35 cellular contexts compared by ENCODE assay signal in genomic region chr2:9471212-9471611, GRCh38.
"Had no signal": no experiment of that assay in that cellular context is flagged by ENCODE, and none has a peak within 500 bp of the region (broad histone marks: within the 10 kb centered on the region; RNA-seq: fewer than 3 reads in every experiment).

No MANE protein-coding gene starts in this region.

- H3K9me3 Mint-ChIP-seq: activated B cell treated with CpG ODN at 0.5 μM for 24 hours; activated CD8-positive, alpha-beta T cell treated with anti-CD3 and anti-CD28 coated beads for 36 hours; activated naive CD4-positive, alpha-beta T cell treated with anti-CD3 and anti-CD28 coated beads, Interleukin-2, amount 10 ng/mL, durations not matched to agents 7 days and 5 days; activated naive CD8-positive, alpha-beta T cell treated with anti-CD3 and anti-CD28 coated beads, Interleukin-2, amount 10 ng/mL, durations not matched to agents 7 days and 5 days; activated T-cell treated with anti-CD3 and anti-CD28 coated beads, Interleukin-2, amount 50 U/mL, for 24 hours; activated T-cell treated with anti-CD3 and anti-CD28 coated beads, Interleukin-2, amount 50 U/mL, for 72 hours; brain; dendritic cell treated with granulocyte-macrophage colony-stimulating factor and Interleukin-4, amounts not matched to agents 40 ng/mL and 50 ng/mL, for 4 days; effector memory CD8-positive, alpha-beta T cell; T-cell; T-helper 1 cell treated with Interleukin-12 subunit alpha and Interleukin-12 subunit beta and Interleukin-4 antibody, amounts not matched to agents 30 μg/mL and 1 μg/mL, for 36 hours had no signal

- H3K9me3 ChIP-seq: ascending aorta, breast epithelium, esophagus squamous epithelium, gastroesophageal sphincter had no signal

- H3K27ac ChIP-seq: ascending aorta, breast epithelium, cardiac muscle cell, epithelial cell of prostate, WERI-Rb-1 had no signal

- H3K4me3 ChIP-seq: ascending aorta, breast epithelium, cardiac muscle cell, coronary artery, esophagus squamous epithelium, gastroesophageal sphincter had no signal

- H3K27ac Mint-ChIP-seq: activated B cell treated with CpG ODN at 0.5 μM for 24 hours; activated CD8-positive, alpha-beta T cell treated with anti-CD3 and anti-CD28 coated beads for 36 hours; activated naive CD4-positive, alpha-beta T cell treated with anti-CD3 and anti-CD28 coated beads, Interleukin-2, amount 10 ng/mL, durations not matched to agents 7 days and 5 days; activated naive CD8-positive, alpha-beta T cell treated with anti-CD3 and anti-CD28 coated beads, Interleukin-2, amount 10 ng/mL, durations not matched to agents 7 days and 5 days; activated T-cell treated with anti-CD3 and anti-CD28 coated beads, Interleukin-2, amount 50 U/mL, for 24 hours; activated T-cell treated with anti-CD3 and anti-CD28 coated beads, Interleukin-2, amount 50 U/mL, for 72 hours; dendritic cell treated with granulocyte-macrophage colony-stimulating factor and Interleukin-4, amounts not matched to agents 40 ng/mL and 50 ng/mL, for 4 days; effector memory CD8-positive, alpha-beta T cell; T-cell; T-helper 1 cell treated with Interleukin-12 subunit alpha and Interleukin-12 subunit beta and Interleukin-4 antibody, amounts not matched to agents 30 μg/mL and 1 μg/mL, for 36 hours; T-helper 2 cell treated with Interferon-gamma antibody and Interleukin-4, amounts not matched to agents 5 μg/mL and 100 μg/mL, for 36 hours had no signal

- H3K4me3 Mint-ChIP-seq: activated B cell treated with CpG ODN at 0.5 μM for 24 hours; activated CD8-positive, alpha-beta T cell treated with anti-CD3 and anti-CD28 coated beads for 36 hours; activated naive CD4-positive, alpha-beta T cell treated with anti-CD3 and anti-CD28 coated beads, Interleukin-2, amount 10 ng/mL, durations not matched to agents 7 days and 5 days; activated naive CD8-positive, alpha-beta T cell treated with anti-CD3 and anti-CD28 coated beads, Interleukin-2, amount 10 ng/mL, durations not matched to agents 7 days and 5 days; activated T-cell treated with anti-CD3 and anti-CD28 coated beads, Interleukin-2, amount 50 U/mL, for 24 hours; activated T-cell treated with anti-CD3 and anti-CD28 coated beads, Interleukin-2, amount 50 U/mL, for 72 hours; brain; dendritic cell treated with granulocyte-macrophage colony-stimulating factor and Interleukin-4, amounts not matched to agents 40 ng/mL and 50 ng/mL, for 4 days; effector memory CD8-positive, alpha-beta T cell; T-cell; T-helper 1 cell treated with Interleukin-12 subunit alpha and Interleukin-12 subunit beta and Interleukin-4 antibody, amounts not matched to agents 30 μg/mL and 1 μg/mL, for 36 hours; T-helper 2 cell treated with Interferon-gamma antibody and Interleukin-4, amounts not matched to agents 5 μg/mL and 100 μg/mL, for 36 hours had no signal

- H3K27me3 ChIP-seq: ascending aorta, breast epithelium, cardiac muscle cell, esophagus squamous epithelium, gastroesophageal sphincter had no signal

- ATAC-seq: activated CD4-positive, CD25-positive, alpha-beta regulatory T cell treated with anti-CD3 and anti-CD28 coated beads, Interleukin-2, amount 50 U/mL, for 24 hours; activated CD8-positive, alpha-beta T cell treated with anti-CD3 and anti-CD28 coated beads for 36 hours; activated naive CD4-positive, alpha-beta T cell treated with anti-CD3 and anti-CD28 coated beads, Interleukin-2, amount 50 U/mL, for 72 hours; activated T-cell treated with anti-CD3 and anti-CD28 coated beads, Interleukin-2, amount 50 U/mL, for 72 hours; effector memory CD8-positive, alpha-beta T cell; gastroesophageal sphincter; T-cell had no signal

- H3K27me3 Mint-ChIP-seq: activated B cell treated with CpG ODN at 0.5 μM for 24 hours; activated CD8-positive, alpha-beta T cell treated with anti-CD3 and anti-CD28 coated beads for 36 hours; activated naive CD4-positive, alpha-beta T cell treated with anti-CD3 and anti-CD28 coated beads, Interleukin-2, amount 10 ng/mL, durations not matched to agents 7 days and 5 days; activated naive CD8-positive, alpha-beta T cell treated with anti-CD3 and anti-CD28 coated beads, Interleukin-2, amount 10 ng/mL, durations not matched to agents 7 days and 5 days; activated T-cell treated with anti-CD3 and anti-CD28 coated beads, Interleukin-2, amount 50 U/mL, for 24 hours; dendritic cell treated with granulocyte-macrophage colony-stimulating factor and Interleukin-4, amounts not matched to agents 40 ng/mL and 50 ng/mL, for 4 days; effector memory CD8-positive, alpha-beta T cell; T-cell had no signal

- DNase-seq: activated B cell treated with CpG ODN at 0.5 μM for 24 hours; activated CD4-positive, alpha-beta T cell treated with anti-CD3 and anti-CD28 coated beads for 48 hours; activated CD4-positive, alpha-beta T cell treated with anti-CD3 and anti-CD28 coated beads, Interleukin-2, amount 50 U/mL, for 1 hour; activated CD4-positive, alpha-beta T cell treated with anti-CD3 and anti-CD28 coated beads, Interleukin-2, amount 50 U/mL, for 48 hours; activated CD8-positive, alpha-beta memory T cell treated with anti-CD3 and anti-CD28 coated beads for 24 hours; activated CD8-positive, alpha-beta memory T cell treated with anti-CD3 and anti-CD28 coated beads, Interleukin-2, amount 50 U/mL, for 4 hours; activated CD8-positive, alpha-beta T cell treated with anti-CD3 and anti-CD28 coated beads for 36 hours; activated gamma-delta T cell; activated naive CD4-positive, alpha-beta T cell; activated naive CD4-positive, alpha-beta T cell treated with anti-CD3 and anti-CD28 coated beads, Interleukin-2, amount 10 ng/mL, durations not matched to agents 7 days and 5 days; activated naive CD8-positive, alpha-beta T cell treated with anti-CD3 and anti-CD28 coated beads, Interleukin-2, amount 10 ng/mL, durations not matched to agents 7 days and 5 days; activated T-cell treated with anti-CD3 and anti-CD28 coated beads for 4 hours; activated T-cell treated with anti-CD3 and anti-CD28 coated beads, Interleukin-2, amount 50 U/mL, for 24 hours; activated T-cell treated with anti-CD3 and anti-CD28 coated beads, Interleukin-2, amount 50 U/mL, for 72 hours; central memory CD4-positive, alpha-beta T cell; effector CD4-positive, alpha-beta T cell; effector memory CD8-positive, alpha-beta T cell; esophagus squamous epithelium; foreskin melanocyte; SW 1271; T-cell; T1000; WERI-Rb-1 had no signal

- H3K36me3 ChIP-seq: breast epithelium had no signal
